Comparison of ENCODE assay signal across 15 cellular contexts in the genomic region with DNA sequence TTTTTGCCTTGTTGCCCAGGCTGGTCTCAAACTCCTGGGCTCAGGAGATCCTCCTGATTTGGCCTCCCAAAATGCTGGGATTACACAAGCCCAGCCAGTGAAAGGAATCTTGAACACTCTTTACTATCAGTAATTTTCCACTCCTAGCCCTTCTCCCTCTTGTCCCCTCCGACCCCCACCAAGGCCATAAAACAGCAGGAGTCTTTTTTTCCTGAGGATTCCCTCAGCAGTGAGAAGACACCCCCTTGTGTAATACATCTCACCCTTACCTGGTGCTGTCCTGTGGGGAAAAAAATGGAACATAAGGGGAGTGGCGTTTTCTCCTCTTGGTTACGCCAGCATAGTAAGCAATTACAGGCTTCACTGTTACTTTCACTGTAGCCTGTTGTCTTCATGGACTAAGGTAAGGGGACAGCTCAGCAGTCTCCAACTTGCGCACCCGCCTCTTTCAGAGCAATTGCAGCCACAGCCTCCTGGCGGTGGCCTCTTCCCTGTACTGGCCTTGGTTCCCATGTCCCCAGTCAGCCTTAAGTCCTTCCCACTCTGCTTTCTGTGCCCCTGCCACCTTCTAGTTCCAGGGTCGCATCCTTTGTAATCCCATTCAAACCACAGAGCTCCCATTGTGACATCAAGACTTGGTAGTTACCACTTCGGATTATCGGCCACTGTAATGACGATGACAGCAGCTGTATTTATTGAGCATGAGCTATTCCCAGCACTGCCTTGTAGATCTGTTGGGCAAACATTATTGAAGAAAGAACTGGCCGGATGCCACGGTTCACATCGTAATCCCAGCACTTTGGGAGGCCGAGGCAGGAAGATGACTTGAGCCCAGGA. TPM values are rescaled to one million over a fixed set of nuclear protein-coding genes. Genes with fewer than 3 reads are reported as not detected.
A peak's percentile ranks its signal among the peaks of the same experiment; 100 is the strongest.
DNase-seq lines count a peak whose midpoint lies in the region; FAIRE-seq and TF ChIP-seq lines count a peak whose summit lies in the region.
"Had no signal": no experiment of that assay in that cellular context is flagged by ENCODE, and none has a peak within 500 bp of the region (broad histone marks: within the 10 kb centered on the region; RNA-seq: fewer than 3 reads in every experiment).

No MANE protein-coding gene starts in this region.

- H4K5ac ChIP-seq in mesendoderm (ENCODE audit: low read length): no peak overlapping the region

- no peak overlapping the region for H4K8ac ChIP-seq in mesendoderm (ENCODE audit: low read depth, low read length)

- peak overlapping the region; percentile 1 for H3K56ac ChIP-seq in mesendoderm (ENCODE audit: low read length)

- no peak overlapping the region for H2BK15ac ChIP-seq in mesendoderm (replicated peaks; ENCODE audit: low read depth)

- no peak overlapping the region for H2BK120ac ChIP-seq in mesendoderm (ENCODE audit: low read depth, low read length)

- no peak overlapping the region for H3K18ac ChIP-seq in mesendoderm (ENCODE audit: low read length)

- no peak for TF ChIP-seq EP300 in transverse colon (IDR thresholded peaks at IDR 0.05; ENCODE audit: low read depth)

- H3K4me2 ChIP-seq in astrocyte (ENCODE audit: low read length) (no peak overlapping the region), mesendoderm (ENCODE audit: low read length) (no peak overlapping the region)

- no peak overlapping the region for H2AFZ ChIP-seq in astrocyte (ENCODE audit: low read depth, low read length)

- FAIRE-seq in astrocyte (lab: Jason Lieb, UNC) (no peak), GM19239 (lab: Jason Lieb, UNC) (no peak)

- H3K27ac ChIP-seq in astrocyte (ENCODE audit: low read depth, low read length): no peak overlapping the region
- H3K27ac ChIP-seq in mesendoderm (ENCODE audit: low read depth, low read length): peak overlapping the region; percentile 28
- peak overlapping the region; percentile 68 to 81 (median 74) for H3K27ac ChIP-seq in transverse colon

- H3K79me2 ChIP-seq in astrocyte (ENCODE audit: insufficient read depth, low read length) (no peaks in the 10 kb centered on the region), mesendoderm (ENCODE audit: control insufficient read depth, insufficient read depth, low read length) (no peaks in the 10 kb centered on the region)

- no peak overlapping the region for H2BK5ac ChIP-seq in mesendoderm (ENCODE audit: low read length)

- H3K4me3 ChIP-seq in astrocyte (ENCODE audit: insufficient read depth, low read depth, low read length) (no peak overlapping the region), mesendoderm (ENCODE audit: low read length) (no peak overlapping the region), transverse colon (no peak overlapping the region)
- H3K4me3 ChIP-seq: ovary had no signal

- H3K23ac ChIP-seq in mesendoderm (ENCODE audit: low read length): no peak overlapping the region

- H3K4me1 ChIP-seq in astrocyte (ENCODE audit: insufficient read depth, low read length) (no peaks in the 10 kb centered on the region), mesendoderm (ENCODE audit: control insufficient read depth, low read depth, low read length) (peaks cover 17% of the 10 kb centered on the region), transverse colon (peaks cover 26 to 79% (median 44%) of the 10 kb centered on the region in 4 donors)

- WGBS in mesendoderm (ENCODE audit: extremely low coverage, insufficient coverage, low lambda C conversion rate): no CpG with 5 or more reads among the region's 14 CpGs
- WGBS in transverse colon (ENCODE audit: low coverage in 1 of 2), 2 donors: 52 to 55% methylated on average over 2 to 14 of the region's 14 CpGs

- intact Hi-C loops in transverse colon (cut with DNase I; ENCODE audit: low total_unique reads): no loop called here

- H3K9me3 Mint-ChIP-seq in astrocyte (ENCODE audit: unreplicated experiment): no peaks in the 10 kb centered on the region

- H3K79me1 ChIP-seq in mesendoderm (ENCODE audit: low read length): no peaks in the 10 kb centered on the region

- TF ChIP-seq CTCF in astrocyte (IDR thresholded peaks at IDR 0.05; ENCODE audit: insufficient read depth, low read depth, low read length) (no peak), transverse colon (IDR thresholded peaks at IDR 0.05) (peak in 3 of 5 experiments; percentile 20 to 50 (median 37))

- no peak overlapping the region for H3K4ac ChIP-seq in mesendoderm (ENCODE audit: low read depth, low read length)

- H2AK5ac ChIP-seq in mesendoderm (ENCODE audit: low read length): no peak overlapping the region

- in situ Hi-C loops in transverse colon (cut with MboI; ENCODE audit: low pct_ligation_motif_present in 1 of 4, low pct_unique_long_range_greater_than_20kb in 1 of 4, low sequenced_read_pairs in 3 of 4): no loop called here

- no peaks in the 10 kb centered on the region for H3K9me3 ChIP-seq in astrocyte (ENCODE audit: insufficient read depth, low read depth, low read length)
- H3K9me3 ChIP-seq in transverse colon: no peaks in the 10 kb centered on the region
- H3K9me3 ChIP-seq: ovary had no signal

- H3K9ac ChIP-seq in astrocyte (ENCODE audit: low read length) (no peak overlapping the region), mesendoderm (ENCODE audit: low read length) (peak overlapping the region; percentile 1)

- DNase-seq in NCI-H146 (lab: John Stamatoyannopoulos, UW): peak; percentile 65
- DNase-seq in astrocyte (ENCODE audit: low read depth): no peak
- DNase-seq in mesendoderm: peak; percentile 67
- peak; percentile 80 for DNase-seq in transverse colon
- no peak for DNase-seq in H4 (ENCODE audit: low spot score)
- DNase-seq in T1000 (lab: John Stamatoyannopoulos, UW): no peak
- no peak for DNase-seq in GM19239 (ENCODE audit: insufficient read length, low spot score)
- DNase-seq: activated CD4-positive, alpha-beta T cell treated with anti-CD3 and anti-CD28 coated beads, Interleukin-2, amount 50 U/mL, for 48 hours; activated naive CD4-positive, alpha-beta T cell treated with Interleukin-2 at 50 U/mL for 16 hours; DND-41; glutamatergic neuron; left cardiac atrium; stimulated activated CD4-positive, alpha-beta T cell treated with anti-CD3 and anti-CD28 coated beads, Interleukin-2, amount 100 ng/mL, for 24 hours; stimulated activated naive CD4-positive, alpha-beta T cell treated with Interleukin-2 at 50 U/mL for 16 hours had no signal

- no peaks in the 10 kb centered on the region for H3K27me3 ChIP-seq in astrocyte (ENCODE audit: insufficient read depth, low read length)
- no peaks in the 10 kb centered on the region for H3K27me3 ChIP-seq in mesendoderm (ENCODE audit: insufficient read depth, low read length, poor library complexity)
- no peaks in the 10 kb centered on the region for H3K27me3 ChIP-seq in transverse colon
- H3K27me3 ChIP-seq: ovary had no signal

- peak overlapping the region; percentile 1 for H3K4me3 Mint-ChIP-seq in astrocyte (ENCODE audit: unreplicated experiment)

- TF ChIP-seq POLR2A in transverse colon (IDR thresholded peaks at IDR 0.05): no peak

- peaks cover 4% of the 10 kb centered on the region for H3K36me3 Mint-ChIP-seq in astrocyte (ENCODE audit: low read depth, unreplicated experiment)

- no peaks in the 10 kb centered on the region for H3K4me1 Mint-ChIP-seq in astrocyte (ENCODE audit: low read depth, unreplicated experiment)

- no peaks in the 10 kb centered on the region for H4K20me1 ChIP-seq in astrocyte (ENCODE audit: insufficient read depth, low read length)

- H3K36me3 ChIP-seq in astrocyte (ENCODE audit: insufficient read depth, low read length): no peaks in the 10 kb centered on the region
- H3K36me3 ChIP-seq in mesendoderm (ENCODE audit: control insufficient read depth, insufficient read depth, low read length): no peaks in the 10 kb centered on the region
- no peaks in the 10 kb centered on the region for H3K36me3 ChIP-seq in transverse colon
- H3K36me3 ChIP-seq: ovary had no signal

- H3K27me3 Mint-ChIP-seq in astrocyte (ENCODE audit: low read depth, unreplicated experiment): peaks cover 6% of the 10 kb centered on the region

- no peak overlapping the region for H3K27ac Mint-ChIP-seq in astrocyte (ENCODE audit: unreplicated experiment)

RNA-seq across cellular contexts. Expression of gene NAIF1, which starts 10.0 kb away (rescaled TPM):
- total RNA-seq in astrocyte (9.6 and 10.2 TPM in 2 replicates), transverse colon (10 to 100 TPM in 3 of 4 donors, under 1 TPM in 1; 0.60 to 23.2 (median 14.0) TPM)
- 5.7 TPM for polyA plus RNA-seq in mesendoderm (2013, experiment 1 of 2)
- polyA plus RNA-seq in mesendoderm (2013, experiment 2 of 2): 4.9 TPM
- total RNA-seq in H4 (2014; rRNA removed; shearing (Covaris generic)): 6.5 and 12.3 TPM in 2 replicates

RNA-seq across cellular contexts. Expression of gene SLC25A25, which starts 10.9 kb away (rescaled TPM):
- total RNA-seq in astrocyte (9.8 and 14.4 TPM in 2 replicates), transverse colon (10 to 100 TPM; 25.5 to 35.5 (median 32.5) TPM)
- 11.9 TPM for polyA plus RNA-seq in mesendoderm (2013, experiment 1 of 2)
- 12.3 TPM for polyA plus RNA-seq in mesendoderm (2013, experiment 2 of 2)
- 4.7 and 5.8 TPM in 2 replicates for total RNA-seq in H4 (2014; rRNA removed; shearing (Covaris generic))

Comparison
In these comparisons a context has a peak if more than half of its experiments do, and no peak if none do; other contexts are left out.
1. DNase-seq: peak in NCI-H146 (single experiment), mesendoderm (single experiment) and transverse colon (single experiment); none in astrocyte (single experiment), H4 (single experiment), T1000 (single experiment) and GM19239 (single experiment).